8 cellular contexts compared by ENCODE assay signal in the genomic region with DNA sequence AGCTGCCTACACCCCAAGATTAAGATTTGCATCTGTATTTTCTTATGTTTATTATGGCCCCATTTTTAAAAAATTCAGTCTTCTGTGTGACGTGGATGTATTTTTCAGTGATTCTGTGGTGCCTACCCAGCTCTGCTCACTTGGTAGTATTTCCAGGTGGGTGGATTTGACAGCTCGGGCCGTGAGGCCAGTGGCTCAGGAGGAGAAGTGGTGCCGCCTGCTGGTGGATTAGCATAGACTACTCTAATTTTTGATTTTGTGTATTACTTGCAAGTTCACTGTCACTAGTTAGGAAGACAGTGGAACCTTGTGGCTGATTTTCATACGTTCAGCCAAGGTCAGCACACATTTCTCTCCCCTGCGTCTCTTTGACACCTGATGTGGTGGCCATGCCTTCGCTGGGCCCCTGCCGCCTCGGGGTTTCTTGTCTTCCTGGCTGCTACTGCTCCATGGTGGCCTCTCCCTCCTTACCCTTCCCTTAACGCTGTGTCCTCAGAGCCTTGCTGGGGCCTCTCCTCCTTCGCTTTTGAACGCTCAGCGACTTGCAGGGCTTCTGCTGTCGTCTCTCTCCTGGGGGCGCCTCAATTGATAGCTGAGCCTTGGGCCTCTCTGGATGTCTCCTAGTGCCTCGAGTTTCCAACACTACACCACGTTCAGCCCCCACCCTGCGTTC.
DNase-seq lines count a peak whose midpoint lies in the region; ATAC-seq, FAIRE-seq and TF ChIP-seq lines count a peak whose summit lies in the region.

No MANE protein-coding gene starts in this region.

- H3K27me3 Mint-ChIP-seq in activated T-cell treated with anti-CD3 and anti-CD28 coated beads, Interleukin-2, amount 50 U/mL, for 72 hours (ENCODE audit: low read depth), result no peaks in the 10 kb centered on the region
- no peaks in the 10 kb centered on the region for H3K27me3 Mint-ChIP-seq in nephron (ENCODE audit: low read depth)
- no peaks in the 10 kb centered on the region for H3K27me3 Mint-ChIP-seq in stimulated activated naive CD8-positive, alpha-beta T cell treated with anti-CD3 and anti-CD28 coated beads, Interleukin-15, Interleukin-2, amounts not matched to agents 100 ng/mL and 50 ng/mL, for 24 hours

- peak overlapping the region; percentile 63 for H3K27ac Mint-ChIP-seq in activated T-cell treated with anti-CD3 and anti-CD28 coated beads, Interleukin-2, amount 50 U/mL, for 72 hours
- H3K27ac Mint-ChIP-seq in nephron, result peak overlapping the region; percentile 19 to 76 (median 64)
- peak overlapping the region; percentile 53 for H3K27ac Mint-ChIP-seq in stimulated activated naive CD8-positive, alpha-beta T cell treated with anti-CD3 and anti-CD28 coated beads, Interleukin-15, Interleukin-2, amounts not matched to agents 100 ng/mL and 50 ng/mL, for 24 hours

- no peaks in the 10 kb centered on the region for H3K27me3 ChIP-seq in GM06990 (replicated peaks; ENCODE audit: control insufficient read depth, insufficient read depth, low read length)

- H3K36me3 Mint-ChIP-seq in activated T-cell treated with anti-CD3 and anti-CD28 coated beads, Interleukin-2, amount 50 U/mL, for 72 hours (ENCODE audit: insufficient read depth in 2 of 2), result peaks cover 6 to 15% of the 10 kb centered on the region in 2 donors
- H3K36me3 Mint-ChIP-seq in nephron (ENCODE audit: low read depth), result peaks cover 32% of the 10 kb centered on the region
- H3K36me3 Mint-ChIP-seq in stimulated activated naive CD8-positive, alpha-beta T cell treated with anti-CD3 and anti-CD28 coated beads, Interleukin-15, Interleukin-2, amounts not matched to agents 100 ng/mL and 50 ng/mL, for 24 hours (ENCODE audit: low read depth), result peaks cover 67% of the 10 kb centered on the region

- no peak overlapping the region for H3K4me3 Mint-ChIP-seq in activated T-cell treated with anti-CD3 and anti-CD28 coated beads, Interleukin-2, amount 50 U/mL, for 72 hours
- peak overlapping the region in 1 of 3 experiments; percentile 33 for H3K4me3 Mint-ChIP-seq in nephron
- no peak overlapping the region for H3K4me3 Mint-ChIP-seq in stimulated activated naive CD8-positive, alpha-beta T cell treated with anti-CD3 and anti-CD28 coated beads, Interleukin-15, Interleukin-2, amounts not matched to agents 100 ng/mL and 50 ng/mL, for 24 hours

- peak; percentile 76 to 78 for ATAC-seq in activated T-cell treated with anti-CD3 and anti-CD28 coated beads, Interleukin-2, amount 50 U/mL, for 72 hours (replicated peaks in 1 of 2)
- ATAC-seq in GM21528 (IDR thresholded peaks at IDR 0.05; ENCODE audit: low FRiP score, unreplicated experiment), result no peak

- TF ChIP-seq CTCF in GM06990 (IDR thresholded peaks at IDR 0.05; ENCODE audit: insufficient read depth, low read length, poor library complexity, severe bottlenecking) (peak; percentile 86), nephron (IDR thresholded peaks at IDR 0.05; ENCODE audit: unreplicated experiment in 3 of 3) (peak; percentile 73 to 76 (median 75))

- H3K4me1 Mint-ChIP-seq in activated T-cell treated with anti-CD3 and anti-CD28 coated beads, Interleukin-2, amount 50 U/mL, for 72 hours (ENCODE audit: low read depth), result peaks cover 7% of the 10 kb centered on the region
- peaks cover 38% of the 10 kb centered on the region for H3K4me1 Mint-ChIP-seq in nephron
- H3K4me1 Mint-ChIP-seq in stimulated activated naive CD8-positive, alpha-beta T cell treated with anti-CD3 and anti-CD28 coated beads, Interleukin-15, Interleukin-2, amounts not matched to agents 100 ng/mL and 50 ng/mL, for 24 hours (ENCODE audit: low read depth), result peaks cover 16% of the 10 kb centered on the region

- peaks cover 53% of the 10 kb centered on the region for H3K36me3 ChIP-seq in GM06990 (ENCODE audit: control insufficient read depth, insufficient read depth, low read length)

- no peak overlapping the region for H3K4me3 ChIP-seq in GM06990 (replicated peaks; ENCODE audit: low read depth, low read length)
- no peak overlapping the region for H3K4me3 ChIP-seq in Jurkat, Clone E6-1 (ENCODE audit: low read length)

- DNase-seq in GM06990 (ENCODE audit: extremely low read depth, insufficient read length) (peak; percentile 48), RCC 7860 (ENCODE audit: low spot score) (peak; percentile 67), fibroblast of gingiva (ENCODE audit: low read depth) (peak; percentile 70)
- DNase-seq in Jurkat, Clone E6-1 (ENCODE audit: low read depth, low spot score), result peak; percentile 78
- DNase-seq in activated T-cell treated with anti-CD3 and anti-CD28 coated beads, Interleukin-2, amount 50 U/mL, for 72 hours, result peak; percentile 78 to 80

- H3K9me3 Mint-ChIP-seq in activated T-cell treated with anti-CD3 and anti-CD28 coated beads, Interleukin-2, amount 50 U/mL, for 72 hours, result no peaks in the 10 kb centered on the region
- no peaks in the 10 kb centered on the region for H3K9me3 Mint-ChIP-seq in nephron
- H3K9me3 Mint-ChIP-seq in stimulated activated naive CD8-positive, alpha-beta T cell treated with anti-CD3 and anti-CD28 coated beads, Interleukin-15, Interleukin-2, amounts not matched to agents 100 ng/mL and 50 ng/mL, for 24 hours, result no peaks in the 10 kb centered on the region

- FAIRE-seq in RCC 7860 (lab: Jason Lieb, UNC), result peak; percentile 81
